In the genomic region with DNA sequence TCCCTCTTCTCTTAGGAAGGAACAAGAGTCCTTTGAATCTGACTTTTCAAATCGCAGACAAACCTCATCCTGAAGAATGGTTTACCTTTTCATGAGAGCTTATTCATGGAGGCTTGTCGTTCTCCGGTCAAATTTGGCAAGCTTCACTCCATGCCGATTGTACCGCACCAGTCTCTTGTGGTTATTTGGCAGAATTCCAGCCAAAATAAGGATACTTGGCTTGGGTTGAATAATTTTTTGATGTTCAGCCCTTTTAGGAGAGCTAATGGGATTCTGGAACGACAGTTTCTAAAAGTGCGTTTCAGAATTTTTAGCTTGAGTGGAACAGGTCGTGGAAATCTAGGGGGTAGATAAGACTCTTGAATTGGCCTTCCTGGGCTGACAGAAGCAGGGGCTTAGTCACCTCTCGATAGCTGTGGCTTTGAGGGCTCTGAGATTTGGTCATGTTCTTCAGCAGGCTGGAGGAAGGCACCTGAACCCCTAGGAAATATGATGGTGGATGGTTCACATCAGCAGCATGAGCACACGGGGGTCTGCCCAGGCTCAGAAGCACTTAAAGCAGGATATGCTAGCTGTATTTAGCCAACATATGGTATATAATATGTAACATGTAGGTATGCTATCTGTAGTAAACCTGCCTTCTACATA, we compare ENCODE assay signal across 9 cellular contexts. TPM values are rescaled to one million over a fixed set of nuclear protein-coding genes. Genes with fewer than 3 reads are reported as not detected.
A peak's percentile ranks its signal among the peaks of the same experiment; 100 is the strongest.
DNase-seq lines count a peak whose midpoint lies in the region; FAIRE-seq and TF ChIP-seq lines count a peak whose summit lies in the region.
"Had no signal": no experiment of that assay in that cellular context is flagged by ENCODE, and none has a peak within 500 bp of the region (broad histone marks: within the 10 kb centered on the region; RNA-seq: fewer than 3 reads in every experiment).

No MANE protein-coding gene starts in this region.

- intact Hi-C loops in posterior vena cava (cut with DNase I), result loop anchor here in 1 of 2 donors (10.0 kb wide), 1 partner anchor 116 kb away; a partner anchor contains a TSS

- dilution Hi-C loops in keratinocyte (cut with MboI; ENCODE audit: extremely low pct_ligation_motif_present, low sequenced_read_pairs), result no loop called here

- peaks cover 36% of the 10 kb centered on the region for H3K79me2 ChIP-seq in keratinocyte (ENCODE audit: control insufficient read depth, insufficient read depth, low read length)

- H3K9me1 ChIP-seq in keratinocyte (ENCODE audit: control insufficient read depth, extremely low read depth, insufficient read depth, low read length), result no peaks in the 10 kb centered on the region

- no peaks in the 10 kb centered on the region for H3K27me3 ChIP-seq in keratinocyte (ENCODE audit: control insufficient read depth, extremely low read depth, insufficient read depth, low read length)
- H3K27me3 ChIP-seq in thymus (ENCODE audit: control insufficient read depth, insufficient read depth), result no peaks in the 10 kb centered on the region

- TF ChIP-seq CTCF in keratinocyte (optimal IDR thresholded peaks at IDR 0.05 in 1 of 3, IDR thresholded peaks at IDR 0.05 in 1 of 3, conservative IDR thresholded peaks at IDR 0.05 in 1 of 3; ENCODE audit: extremely low read depth in 1 of 3, insufficient read depth in 2 of 3, low read length in 3 of 3), result no peak

- no peak overlapping the region for H2AFZ ChIP-seq in keratinocyte (ENCODE audit: control insufficient read depth, low read length)

- no peak overlapping the region for H3K9ac ChIP-seq in keratinocyte (ENCODE audit: control insufficient read depth, extremely low read depth, insufficient read depth, low read length)

- H3K4me3 ChIP-seq in keratinocyte (ENCODE audit: control insufficient read depth in 2 of 3, extremely low read depth in 1 of 3, insufficient read depth in 2 of 3, low read depth in 1 of 3, low read length in 3 of 3), result peak overlapping the region; percentile 6 to 93 (median 85)
- H3K4me3 ChIP-seq in thymus (ENCODE audit: low read length), result peak overlapping the region; percentile 91

- no peaks in the 10 kb centered on the region for H3K9me3 ChIP-seq in keratinocyte (ENCODE audit: control insufficient read depth, low read depth, low read length)
- H3K9me3 ChIP-seq in thymus (ENCODE audit: control insufficient read depth), result no peaks in the 10 kb centered on the region

- FAIRE-seq in keratinocyte (lab: Jason Lieb, UNC), result no peak
- FAIRE-seq: colon had no signal

- H3K4me1 ChIP-seq in keratinocyte (ENCODE audit: control insufficient read depth, extremely low read depth, insufficient read depth, low read length) (peaks cover 48% of the 10 kb centered on the region), thymus (ENCODE audit: control insufficient read depth, insufficient read depth, low read length) (peaks cover 3% of the 10 kb centered on the region)

- DNase-seq in stimulated activated CD4-positive, alpha-beta T cell treated with anti-CD3 and anti-CD28 coated beads, Interleukin-4, amount 100 ng/mL, for 24 hours, result peak; percentile 12
- no peak for DNase-seq in stimulated activated CD4-positive, alpha-beta T cell treated with anti-CD3 and anti-CD28 coated beads, Interleukin-12 subunit alpha, Interleukin-12 subunit beta, amount 100 ng/mL, for 4 hours
- peak; percentile 61 for DNase-seq in activated CD8-positive, alpha-beta memory T cell treated with anti-CD3 and anti-CD28 coated beads, Interleukin-2, amount 50 U/mL, for 48 hours
- DNase-seq in keratinocyte (ENCODE audit: low read depth, low spot score) (no peak), dedifferentiated amniotic fluid mesenchymal stem cell (ENCODE audit: extremely low spot score) (no peak), posterior vena cava (ENCODE audit: low spot score) (no peak), ecto neural progenitor cell (ENCODE audit: low spot score) (no peak)

- H4K20me1 ChIP-seq in keratinocyte (ENCODE audit: control insufficient read depth, extremely low read depth, insufficient read depth, low read length), result no peaks in the 10 kb centered on the region

- 94% methylated on average over 10 of the region's 10 CpGs for WGBS in thymus

- H3K4me2 ChIP-seq in keratinocyte (ENCODE audit: control insufficient read depth, extremely low read depth, insufficient read depth, low read depth, low read length), result peak overlapping the region; percentile 84

- H3K36me3 ChIP-seq in keratinocyte (ENCODE audit: control insufficient read depth in 2 of 2, extremely low read depth in 1 of 2, insufficient read depth in 2 of 2, low read length in 2 of 2), result no peaks in the 10 kb centered on the region
- no peaks in the 10 kb centered on the region for H3K36me3 ChIP-seq in thymus (ENCODE audit: control insufficient read depth, insufficient read depth)

- no peak overlapping the region for H3K27ac ChIP-seq in keratinocyte (ENCODE audit: control insufficient read depth, insufficient read depth, low read length)
- no peak overlapping the region for H3K27ac ChIP-seq in thymus (ENCODE audit: low read depth)

RNA-seq across cellular contexts. Expression of a gene that starts 1.5 kb away (rescaled TPM):
- polyA plus RNA-seq in keratinocyte, result 10.2 to 18.5 TPM (median 10.7 TPM) in 3 replicates
- polyA plus RNA-seq in keratinocyte (2011; ENCODE audit: low read depth), result 25.5 TPM
- 9.3 and 15.5 TPM in 2 replicates for polyA plus RNA-seq in keratinocyte (2011; cell fraction: cytosol; rRNA removed)
- 14.0 and 18.0 TPM in 2 replicates for polyA plus RNA-seq in keratinocyte (2011; cell fraction: nucleus; rRNA removed)
- polyA plus RNA-seq in keratinocyte (2012; ENCODE audit: low replicate concordance), result 10.0 and 15.7 TPM in 2 replicates
- polyA minus RNA-seq in keratinocyte, result 2.8 to 13.3 TPM (median 8.2 TPM) in 3 replicates
- 5.4 TPM for polyA minus RNA-seq in keratinocyte (2011; cell fraction: cytosol; rRNA and poly(A)+ RNA removed)
- 3.4 and 9.7 TPM in 2 replicates for polyA minus RNA-seq in keratinocyte (2011; cell fraction: nucleus; rRNA and poly(A)+ RNA removed)
- 29.3 TPM for polyA plus RNA-seq in thymus
- 10 to 100 TPM; 23.8 to 26.6 TPM for total RNA-seq in posterior vena cava

Comparison
In these comparisons a context has a peak if more than half of its experiments do, and no peak if none do; other contexts are left out.
1. DNase-seq: peak in stimulated activated CD4-positive, alpha-beta T cell treated with anti-CD3 and anti-CD28 coated beads, Interleukin-4, amount 100 ng/mL, for 24 hours (single experiment) and activated CD8-positive, alpha-beta memory T cell treated with anti-CD3 and anti-CD28 coated beads, Interleukin-2, amount 50 U/mL, for 48 hours (single experiment); none in stimulated activated CD4-positive, alpha-beta T cell treated with anti-CD3 and anti-CD28 coated beads, Interleukin-12 subunit alpha, Interleukin-12 subunit beta, amount 100 ng/mL, for 4 hours (single experiment), keratinocyte (single experiment), dedifferentiated amniotic fluid mesenchymal stem cell (single experiment), posterior vena cava (single experiment) and ecto neural progenitor cell (single experiment).